Comparison of ENCODE assay signal across 1 cellular context in the genomic region with DNA sequence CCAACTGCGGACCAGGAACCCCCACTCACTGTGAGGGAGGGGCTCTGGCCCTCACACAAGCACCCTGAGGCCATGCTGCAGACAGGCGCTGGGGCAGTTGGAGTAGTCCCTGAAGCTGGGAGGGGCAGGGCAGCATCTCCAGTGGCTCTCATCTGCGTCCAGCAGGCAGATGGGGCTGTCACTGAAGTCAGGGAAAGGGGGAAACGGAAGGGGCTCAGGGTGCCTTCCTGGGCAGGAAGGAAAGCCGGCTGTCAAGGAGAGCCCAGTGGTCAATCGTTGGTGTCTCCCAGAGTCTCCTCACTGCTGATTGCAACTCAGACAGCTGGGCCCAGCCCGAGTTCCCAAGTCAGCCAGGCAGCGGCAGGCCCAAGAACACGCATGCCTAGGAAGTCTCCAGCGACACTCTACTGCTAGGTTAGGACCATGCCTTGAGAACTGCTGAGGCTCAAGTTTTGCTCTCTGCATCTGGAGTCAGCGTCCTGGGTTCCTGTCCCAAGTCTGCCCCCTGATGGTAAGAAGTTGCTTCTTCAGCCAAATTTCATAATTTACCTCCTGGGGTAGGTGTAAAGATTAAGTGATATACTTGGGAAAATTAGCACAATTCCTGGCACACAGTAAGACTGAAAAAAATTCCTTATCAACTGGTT.
TF ChIP-seq lines count a peak whose summit lies in the region.

No MANE protein-coding gene starts in this region.

TF ChIP-seq in IMR-90, 13 proteins besides CTCF, POLR2A, EP300 and RAD21:
- TF ChIP-seq SMC3 (IDR thresholded peaks at IDR 0.05; ENCODE audit: low read depth, low read length) (peak; percentile 64), CEBPB (IDR thresholded peaks at IDR 0.05; ENCODE audit: low read depth, low read length) (0 out of 2 replicates have a peak, but pooled peaks have one; percentile 40), MAFK (IDR thresholded peaks at IDR 0.05; ENCODE audit: low read depth, low read length) (peak; percentile 61), BHLHE40 (IDR thresholded peaks at IDR 0.05; ENCODE audit: low read depth, low read length) (no peak)
TF ChIP-seq in IMR-90: peak in this region for 3.
